8 cellular contexts compared by ENCODE assay signal in genomic region chr1:227317541-227318002, GRCh38. TPM values are rescaled to one million over a fixed set of nuclear protein-coding genes. Genes with fewer than 3 reads are reported as not detected.
DNase-seq lines count a peak whose midpoint lies in the region; ATAC-seq and TF ChIP-seq lines count a peak whose summit lies in the region.

No MANE protein-coding gene starts in this region.

- WGBS in trophoblast cell (ENCODE audit: extremely low coverage, insufficient coverage, insufficient read length), result no CpG with 5 or more reads among the region's 28 CpGs

- H3K18ac ChIP-seq in trophoblast cell (ENCODE audit: low read length), result peak overlapping the region; percentile 49

- no peak overlapping the region for H2AK5ac ChIP-seq in trophoblast cell (ENCODE audit: low read length)

- peak overlapping the region; percentile 55 for H2BK120ac ChIP-seq in trophoblast cell (ENCODE audit: insufficient read depth, low read length, poor library complexity)

- peak overlapping the region; percentile 67 for H3K4me2 ChIP-seq in trophoblast cell (ENCODE audit: low read length)

- H3K36me3 ChIP-seq in right atrium auricular region (no peaks in the 10 kb centered on the region), trophoblast cell (ENCODE audit: control insufficient read depth in 1 of 2, insufficient read depth in 2 of 2, low read length in 2 of 2) (no peaks in the 10 kb centered on the region)

- peak overlapping the region; percentile 95 for H4K91ac ChIP-seq in trophoblast cell (ENCODE audit: low read depth, low read length)

- peak overlapping the region; percentile 55 for H4K8ac ChIP-seq in trophoblast cell (ENCODE audit: low read depth, low read length)

- peak overlapping the region; percentile 85 for H2AFZ ChIP-seq in trophoblast cell (ENCODE audit: insufficient read depth, low read length, poor library complexity)

- ATAC-seq in GM19035 (IDR thresholded peaks at IDR 0.05; ENCODE audit: unreplicated experiment), result peak; percentile 7
- ATAC-seq in HG02884 (IDR thresholded peaks at IDR 0.05; ENCODE audit: unreplicated experiment), result no peak

- H2BK5ac ChIP-seq in trophoblast cell (ENCODE audit: low read depth, low read length, poor library complexity), result peak overlapping the region; percentile 81

- peak overlapping the region; percentile 24 for H3K4ac ChIP-seq in trophoblast cell (ENCODE audit: low read depth, low read length)

- peak overlapping the region; percentile 67 for H4K12ac ChIP-seq in trophoblast cell (ENCODE audit: low read depth, low read length)

- peaks cover 0 to 22% of the 10 kb centered on the region in 2 donors for H3K4me1 ChIP-seq in right atrium auricular region
- peaks cover 0 to 2% of the 10 kb centered on the region in 2 experiments for H3K4me1 ChIP-seq in trophoblast cell (ENCODE audit: control insufficient read depth in 1 of 2, insufficient read depth in 2 of 2, low read length in 2 of 2)

- peaks cover 9% of the 10 kb centered on the region for H3K79me2 ChIP-seq in trophoblast cell (ENCODE audit: control insufficient read depth, insufficient read depth, low read length, poor library complexity)

- H3K27ac ChIP-seq in angular gyrus (ENCODE audit: low read depth, low read length), result peak overlapping the region; percentile 97
- peak overlapping the region; percentile 93 to 95 for H3K27ac ChIP-seq in right atrium auricular region
- H3K27ac ChIP-seq in trophoblast cell (ENCODE audit: low read depth, low read length), result peak overlapping the region; percentile 91

- no peak overlapping the region for H2BK12ac ChIP-seq in trophoblast cell (ENCODE audit: low read length)

- H3K23ac ChIP-seq in trophoblast cell (ENCODE audit: low read length), result no peak overlapping the region

- H3K79me1 ChIP-seq in trophoblast cell (ENCODE audit: low read length), result peaks cover 14% of the 10 kb centered on the region

- DNase-seq in AG08396 (ENCODE audit: low spot score) (peak; percentile 68), NCI-H345 treated with DMSO at 0.1 percent for 48 hours (lab: John Stamatoyannopoulos, UW; ENCODE audit: unreplicated experiment) (peak; percentile 61), right atrium auricular region (ENCODE audit: low spot score) (no peak), trophoblast cell (peak; percentile 40 to 62)
- no peak for DNase-seq in stimulated activated CD4-positive, alpha-beta T cell treated with anti-CD3 and anti-CD28 coated beads, Interleukin-15, amount 100 ng/mL, for 24 hours

- TF ChIP-seq CTCF in right atrium auricular region (IDR thresholded peaks at IDR 0.05), result no peak

- peak overlapping the region; percentile 69 to 91 for H3K4me3 ChIP-seq in right atrium auricular region
- peak overlapping the region; percentile 90 for H3K4me3 ChIP-seq in trophoblast cell (ENCODE audit: low read depth, low read length)

- H3K14ac ChIP-seq in trophoblast cell (ENCODE audit: low read length), result peak overlapping the region; percentile 86

- peak overlapping the region; percentile 78 for H3K9ac ChIP-seq in trophoblast cell (ENCODE audit: low read length)

- H3K27me3 ChIP-seq in right atrium auricular region, result no peaks in the 10 kb centered on the region
- no peaks in the 10 kb centered on the region for H3K27me3 ChIP-seq in trophoblast cell (ENCODE audit: insufficient read depth, low read length)

- H3K9me3 ChIP-seq in right atrium auricular region (no peaks in the 10 kb centered on the region), trophoblast cell (ENCODE audit: insufficient read depth, low read depth, low read length) (peaks cover 2% of the 10 kb centered on the region)

RNA-seq across cellular contexts. Expression of gene CDC42BPA, which starts 0.7 kb away (rescaled TPM):
- 10 to 100 TPM; 26.0 to 32.0 TPM for total RNA-seq in right atrium auricular region
- 7.8 and 8.2 TPM in 2 replicates for polyA plus RNA-seq in trophoblast cell (2013)

Comparison
In these comparisons a context has a peak if more than half of its experiments do, and no peak if none do; other contexts are left out.
1. DNase-seq: peak in AG08396 (single experiment), NCI-H345 treated with DMSO at 0.1 percent for 48 hours (single experiment) and trophoblast cell (2 of 2); none in right atrium auricular region (single experiment) and stimulated activated CD4-positive, alpha-beta T cell treated with anti-CD3 and anti-CD28 coated beads, Interleukin-15, amount 100 ng/mL, for 24 hours (single experiment).
2. Peak in every context shown above with its lines, with median percentiles within 50 percentile points of each other: H3K27ac ChIP-seq.